ENCODE assay signal across 8 cellular contexts in genomic region chr19:13207237-13208130, GRCh38. TPM values are rescaled to one million over a fixed set of nuclear protein-coding genes. Genes with fewer than 3 reads are reported as not detected.
DNase-seq lines count a peak whose midpoint lies in the region; ATAC-seq and TF ChIP-seq lines count a peak whose summit lies in the region.

No MANE protein-coding gene starts in this region.

- no peak for TF ChIP-seq POLR2A in adrenal gland (IDR thresholded peaks at IDR 0.05)

- H3K18ac ChIP-seq in mesenchymal stem cell (ENCODE audit: low read depth in 1 of 2, low read length in 2 of 2), result peak overlapping the region in 1 of 2 experiments; percentile 43

- DNase-seq in stimulated activated CD4-positive, alpha-beta T cell treated with anti-CD3 and anti-CD28 coated beads, Interleukin-4, amount 100 ng/mL, for 24 hours, result peak; percentile 25
- no peak for DNase-seq in stimulated activated CD4-positive, alpha-beta T cell treated with anti-CD3 and anti-CD28 coated beads, Interleukin-1b, Interleukin-23, amount 100 ng/mL, for 48 hours
- DNase-seq in adrenal gland (peak in 3 of 7 donors; percentile 4 to 35 (median 34)), mesenchymal stem cell (no peak), aorta (no peak), DMS79 treated with DMSO at 0.1 percent for 48 hours (lab: John Stamatoyannopoulos, UW) (no peak)

- no peak overlapping the region for H4K91ac ChIP-seq in mesenchymal stem cell (ENCODE audit: low read length)

- H2BK15ac ChIP-seq in mesenchymal stem cell (ENCODE audit: low read depth, poor library complexity, severe bottlenecking), result no peak overlapping the region

- intact Hi-C loops in adrenal gland (cut with DNase I) (no loop called here), aorta (cut with DNase I) (loop anchor here in 1 of 2 donors (5.0 kb wide), 2 partner anchors 40 to 55 kb away; no protein-coding TSS in a partner anchor)

- no peak overlapping the region for H2BK12ac ChIP-seq in mesenchymal stem cell (ENCODE audit: low read length in 2 of 2)

- peak overlapping the region; percentile 71 for H2BK120ac ChIP-seq in mesenchymal stem cell (ENCODE audit: low read depth, low read length)

- H3K4me1 ChIP-seq in adrenal gland (replicated peaks in 1 of 2) (no peaks in the 10 kb centered on the region), mesenchymal stem cell (ENCODE audit: control insufficient read depth, insufficient read depth, low read depth, low read length) (peaks cover 3% of the 10 kb centered on the region), aorta (ENCODE audit: control insufficient read depth in 1 of 2, insufficient read depth in 2 of 2, low read length in 2 of 2) (no peaks in the 10 kb centered on the region)

- H4K8ac ChIP-seq in mesenchymal stem cell (ENCODE audit: low read length), result peak overlapping the region; percentile 62

- H2AFZ ChIP-seq in mesenchymal stem cell (ENCODE audit: low read depth, low read length), result no peak overlapping the region

- no peaks in the 10 kb centered on the region for H3K36me3 ChIP-seq in adrenal gland (replicated peaks in 1 of 2)
- H3K36me3 ChIP-seq in mesenchymal stem cell (ENCODE audit: control insufficient read depth in 1 of 2, insufficient read depth in 2 of 2, low read depth in 1 of 2, low read length in 2 of 2), result no peaks in the 10 kb centered on the region
- no peaks in the 10 kb centered on the region for H3K36me3 ChIP-seq in aorta (ENCODE audit: control insufficient read depth in 1 of 2, insufficient read depth in 2 of 2, low read length in 1 of 2)

- ATAC-seq in aorta (ENCODE audit: low FRiP score) (peak; percentile 17), GM18511 (IDR thresholded peaks at IDR 0.05; ENCODE audit: unreplicated experiment) (no peak), HG03442 (IDR thresholded peaks at IDR 0.05; ENCODE audit: unreplicated experiment) (no peak)

- no peak overlapping the region for H3K14ac ChIP-seq in mesenchymal stem cell (ENCODE audit: low read length in 2 of 2)

- H2AK5ac ChIP-seq in mesenchymal stem cell (ENCODE audit: low read length, severe bottlenecking), result no peak overlapping the region

- no peak overlapping the region for H3K4ac ChIP-seq in mesenchymal stem cell (ENCODE audit: low read depth in 1 of 2, low read length in 2 of 2)

- H3K27ac ChIP-seq in adrenal gland, result peak overlapping the region in 3 of 5 donors; percentile 54 to 88 (median 70)
- no peak overlapping the region for H3K27ac ChIP-seq in mesenchymal stem cell (ENCODE audit: low read length, poor library complexity, severe bottlenecking)
- no peak overlapping the region for H3K27ac ChIP-seq in aorta (ENCODE audit: low read depth in 1 of 2, low read length in 2 of 2)

- no peaks in the 10 kb centered on the region for H3K79me1 ChIP-seq in mesenchymal stem cell (replicated peaks; ENCODE audit: low read length, poor library complexity, severe bottlenecking)

- H2BK5ac ChIP-seq in mesenchymal stem cell (ENCODE audit: low read depth, low read length, poor library complexity, severe bottlenecking), result no peak overlapping the region

- H3K9ac ChIP-seq in mesenchymal stem cell (ENCODE audit: low read length), result peak overlapping the region; percentile 87

- TF ChIP-seq CTCF in adrenal gland (IDR thresholded peaks at IDR 0.05), result no peak

- 29 to 64% (median 51%) methylated on average over 11 to 95 of the region's 95 CpGs for WGBS in adrenal gland, 4 donors
- WGBS in mesenchymal stem cell, result 84% methylated on average over 64 of the region's 95 CpGs
- WGBS in aorta, 2 donors, result 46 to 56% methylated on average over 77 to 95 of the region's 95 CpGs

- no peak overlapping the region for H3K23ac ChIP-seq in mesenchymal stem cell (ENCODE audit: low read length in 2 of 2)

- peak overlapping the region in 2 of 4 donors; percentile 40 to 43 for H3K4me3 ChIP-seq in adrenal gland
- H3K4me3 ChIP-seq in mesenchymal stem cell (ENCODE audit: insufficient read depth in 1 of 2, low read depth in 1 of 2, low read length in 2 of 2), result no peak overlapping the region
- peak overlapping the region; percentile 37 to 46 for H3K4me3 ChIP-seq in aorta (ENCODE audit: low read length in 2 of 2)

- H3K27me3 ChIP-seq in adrenal gland (no peaks in the 10 kb centered on the region), mesenchymal stem cell (ENCODE audit: control insufficient read depth in 1 of 2, insufficient read depth in 1 of 2, low read length in 2 of 2) (no peaks in the 10 kb centered on the region), aorta (ENCODE audit: control insufficient read depth in 1 of 2, insufficient read depth in 2 of 2, low read length in 1 of 2) (no peaks in the 10 kb centered on the region)

- H3K4me2 ChIP-seq in mesenchymal stem cell (ENCODE audit: low read length, poor library complexity, severe bottlenecking), result no peak overlapping the region

- no peaks in the 10 kb centered on the region for H3K9me3 ChIP-seq in adrenal gland (replicated peaks in 1 of 3)
- no peaks in the 10 kb centered on the region for H3K9me3 ChIP-seq in mesenchymal stem cell (ENCODE audit: control insufficient read depth, low read length)
- no peaks in the 10 kb centered on the region for H3K9me3 ChIP-seq in aorta (ENCODE audit: control insufficient read depth, low read length)

RNA-seq across cellular contexts. Expression of gene IER2, which starts 57.3 kb away (rescaled TPM):
- total RNA-seq in adrenal gland, result 100 to 1,000 TPM in 2 of 8 donors, 10 to 100 TPM in 6; 36.4 to 121 (median 61.8) TPM
- polyA plus RNA-seq in adrenal gland, result 100 to 1,000 TPM in 1 of 3 donors, 10 to 100 TPM in 1, 1 to 10 TPM in 1; 7.4 to 120 (median 97.1) TPM
- polyA plus RNA-seq in mesenchymal stem cell (2013, experiment 1 of 2), result 135 TPM
- 129 TPM for polyA plus RNA-seq in mesenchymal stem cell (2013, experiment 2 of 2)
- 100 to 1,000 TPM; 143 to 239 TPM for total RNA-seq in aorta
- 100 to 1,000 TPM in 1 of 2 donors, 10 to 100 TPM in 1; 39.7 to 269 TPM for polyA plus RNA-seq in aorta

RNA-seq across cellular contexts. Expression of gene STX10, which starts 57.3 kb away (rescaled TPM):
- total RNA-seq in adrenal gland (10 to 100 TPM; 30.5 to 90.7 (median 65.0) TPM), aorta (10 to 100 TPM; 33.0 to 47.4 TPM)
- polyA plus RNA-seq in adrenal gland (100 to 1,000 TPM in 2 of 3 donors, 10 to 100 TPM in 1; 16.0 to 182 (median 159) TPM), aorta (100 to 1,000 TPM in 1 of 2 donors, 10 to 100 TPM in 1; 70.5 to 105 TPM)
- polyA plus RNA-seq in mesenchymal stem cell (2013, experiment 1 of 2), result 50.2 TPM
- polyA plus RNA-seq in mesenchymal stem cell (2013, experiment 2 of 2), result 53.2 TPM

Comparison
In these comparisons a context has a peak if more than half of its experiments do, and no peak if none do; other contexts are left out.
1. H3K27ac ChIP-seq: peak in adrenal gland (3 of 5); none in mesenchymal stem cell (single experiment) and aorta (0 of 2).
2. H3K4me3 ChIP-seq: peak in aorta (2 of 2); none in mesenchymal stem cell (0 of 2).